In genomic region chr11:96707273-96707672, GRCh38 we compare ENCODE assay signal across 14 cellular contexts.
DNase-seq lines count a peak whose midpoint lies in the region; ATAC-seq and TF ChIP-seq lines count a peak whose summit lies in the region.
"Had no signal": no experiment of that assay in that cellular context is flagged by ENCODE, and none has a peak within 500 bp of the region (broad histone marks: within the 10 kb centered on the region; RNA-seq: fewer than 3 reads in every experiment).

No MANE protein-coding gene starts in this region.

- H3K36me3 Mint-ChIP-seq in progenitor cell of endocrine pancreas (ENCODE audit: insufficient read depth) = no peaks in the 10 kb centered on the region
- H3K36me3 Mint-ChIP-seq in activated CD8-positive, alpha-beta T cell treated with anti-CD3 and anti-CD28 coated beads for 36 hours (ENCODE audit: low read depth) = no peaks in the 10 kb centered on the region
- no peaks in the 10 kb centered on the region for H3K36me3 Mint-ChIP-seq in activated CD8-positive, alpha-beta T cell treated with anti-CD3 and anti-CD28 coated beads, Interleukin-2, amount 10 ng/mL, durations not matched to agents 7 days and 5 days (ENCODE audit: low read depth)
- H3K36me3 Mint-ChIP-seq: CD8-positive, alpha-beta T cell had no signal

- CTCF ChIA-PET in activated CD8-positive, alpha-beta T cell treated with anti-CD3 and anti-CD28 coated beads for 36 hours (lab: Charles Lee) = no interaction called here
- CTCF ChIA-PET in activated CD8-positive, alpha-beta T cell treated with anti-CD3 and anti-CD28 coated beads, Interleukin-2, amount 10 ng/mL, durations not matched to agents 7 days and 5 days (lab: Charles Lee) = no interaction called here

- ATAC-seq in left colon (peak; percentile 89), HG02571 (IDR thresholded peaks at IDR 0.05; ENCODE audit: unreplicated experiment) (no peak)
- ATAC-seq in activated CD8-positive, alpha-beta T cell treated with anti-CD3 and anti-CD28 coated beads for 36 hours = no peak
- ATAC-seq in activated CD8-positive, alpha-beta T cell treated with anti-CD3 and anti-CD28 coated beads, Interleukin-2, amount 10 ng/mL, durations not matched to agents 7 days and 5 days = no peak
- ATAC-seq: A549; CD8-positive, alpha-beta T cell had no signal

- no peak overlapping the region for H3K27ac Mint-ChIP-seq in progenitor cell of endocrine pancreas
- no peak overlapping the region for H3K27ac Mint-ChIP-seq in activated CD8-positive, alpha-beta T cell treated with anti-CD3 and anti-CD28 coated beads for 36 hours
- H3K27ac Mint-ChIP-seq in activated CD8-positive, alpha-beta T cell treated with anti-CD3 and anti-CD28 coated beads, Interleukin-2, amount 10 ng/mL, durations not matched to agents 7 days and 5 days = no peak overlapping the region
- H3K27ac Mint-ChIP-seq: B cell; CD4-positive, alpha-beta T cell; CD8-positive, alpha-beta T cell had no signal

- H3K27me3 Mint-ChIP-seq in progenitor cell of endocrine pancreas = no peaks in the 10 kb centered on the region
- no peaks in the 10 kb centered on the region for H3K27me3 Mint-ChIP-seq in activated CD8-positive, alpha-beta T cell treated with anti-CD3 and anti-CD28 coated beads for 36 hours
- H3K27me3 Mint-ChIP-seq in activated CD8-positive, alpha-beta T cell treated with anti-CD3 and anti-CD28 coated beads, Interleukin-2, amount 10 ng/mL, durations not matched to agents 7 days and 5 days (ENCODE audit: low read depth) = no peaks in the 10 kb centered on the region
- H3K27me3 Mint-ChIP-seq: B cell; CD4-positive, alpha-beta T cell had no signal

- H3K4me3 Mint-ChIP-seq in progenitor cell of endocrine pancreas (ENCODE audit: low read depth) = peak overlapping the region; percentile 15
- H3K4me3 Mint-ChIP-seq in activated CD8-positive, alpha-beta T cell treated with anti-CD3 and anti-CD28 coated beads for 36 hours = no peak overlapping the region
- no peak overlapping the region for H3K4me3 Mint-ChIP-seq in activated CD8-positive, alpha-beta T cell treated with anti-CD3 and anti-CD28 coated beads, Interleukin-2, amount 10 ng/mL, durations not matched to agents 7 days and 5 days
- H3K4me3 Mint-ChIP-seq: B cell; CD4-positive, alpha-beta T cell; CD8-positive, alpha-beta T cell had no signal

- intact Hi-C loops in left colon (cut with DNase I, micrococcal nuclease) = no loop called here
- intact Hi-C loops in activated CD8-positive, alpha-beta T cell treated with anti-CD3 and anti-CD28 coated beads for 36 hours (cut with micrococcal nuclease) = no loop called here

- POLR2A ChIA-PET in activated CD8-positive, alpha-beta T cell treated with anti-CD3 and anti-CD28 coated beads for 36 hours (lab: Charles Lee) = no interaction called here
- POLR2A ChIA-PET in activated CD8-positive, alpha-beta T cell treated with anti-CD3 and anti-CD28 coated beads, Interleukin-2, amount 10 ng/mL, durations not matched to agents 7 days and 5 days (lab: Charles Lee) = no interaction called here

- peaks cover 35% of the 10 kb centered on the region for H3K4me1 Mint-ChIP-seq in progenitor cell of endocrine pancreas (ENCODE audit: low read depth)
- H3K4me1 Mint-ChIP-seq in activated CD8-positive, alpha-beta T cell treated with anti-CD3 and anti-CD28 coated beads for 36 hours (ENCODE audit: low read depth) = no peaks in the 10 kb centered on the region
- H3K4me1 Mint-ChIP-seq in activated CD8-positive, alpha-beta T cell treated with anti-CD3 and anti-CD28 coated beads, Interleukin-2, amount 10 ng/mL, durations not matched to agents 7 days and 5 days (ENCODE audit: low read depth) = no peaks in the 10 kb centered on the region
- H3K4me1 Mint-ChIP-seq: B cell had no signal

- peaks cover 4% of the 10 kb centered on the region for H3K9me3 Mint-ChIP-seq in progenitor cell of endocrine pancreas (ENCODE audit: low read depth)
- no peaks in the 10 kb centered on the region for H3K9me3 Mint-ChIP-seq in activated CD8-positive, alpha-beta T cell treated with anti-CD3 and anti-CD28 coated beads for 36 hours
- H3K9me3 Mint-ChIP-seq in activated CD8-positive, alpha-beta T cell treated with anti-CD3 and anti-CD28 coated beads, Interleukin-2, amount 10 ng/mL, durations not matched to agents 7 days and 5 days (ENCODE audit: insufficient read depth) = no peaks in the 10 kb centered on the region
- H3K9me3 Mint-ChIP-seq: CD8-positive, alpha-beta T cell had no signal

- DNase-seq in NCI-H526 (lab: John Stamatoyannopoulos, UW) = peak; percentile 29 to 51
- DNase-seq in left colon = no peak
- no peak for DNase-seq in progenitor cell of endocrine pancreas (ENCODE audit: low spot score, unreplicated experiment)
- no peak for DNase-seq in activated CD8-positive, alpha-beta T cell treated with anti-CD3 and anti-CD28 coated beads for 36 hours
- DNase-seq in activated CD8-positive, alpha-beta T cell treated with anti-CD3 and anti-CD28 coated beads, Interleukin-2, amount 10 ng/mL, durations not matched to agents 7 days and 5 days = no peak
- DNase-seq: AML-193; Calu3; CD4-positive, alpha-beta T cell; CD8-positive, alpha-beta T cell; DMS79 treated with DMSO at 0.1 percent for 48 hours; GF-D8 had no signal

- no peak for TF ChIP-seq CTCF in progenitor cell of endocrine pancreas (IDR thresholded peaks at IDR 0.05; ENCODE audit: unreplicated experiment)
- TF ChIP-seq CTCF in activated CD8-positive, alpha-beta T cell treated with anti-CD3 and anti-CD28 coated beads for 36 hours (IDR thresholded peaks at IDR 0.05) = no peak

Comparison
In these comparisons a context has a peak if more than half of its experiments do, and no peak if none do; other contexts are left out.
1. DNase-seq: peak in NCI-H526 (2 of 2); none in left colon (0 of 2), progenitor cell of endocrine pancreas (single experiment), activated CD8-positive, alpha-beta T cell treated with anti-CD3 and anti-CD28 coated beads for 36 hours (single experiment) and activated CD8-positive, alpha-beta T cell treated with anti-CD3 and anti-CD28 coated beads, Interleukin-2, amount 10 ng/mL, durations not matched to agents 7 days and 5 days (single experiment).